9 cellular contexts compared by ENCODE assay signal in genomic region chr12:43337571-43338497, GRCh38.
DNase-seq lines count a peak whose midpoint lies in the region; ATAC-seq lines count a peak whose summit lies in the region.
"Had no signal": no experiment of that assay in that cellular context is flagged by ENCODE, and none has a peak within 500 bp of the region (broad histone marks: within the 10 kb centered on the region; RNA-seq: fewer than 3 reads in every experiment).

No MANE protein-coding gene starts in this region.

- no peaks in the 10 kb centered on the region for H3K36me3 Mint-ChIP-seq in activated CD4-positive, alpha-beta T cell treated with anti-CD3 and anti-CD28 coated beads, Interleukin-2, amount 10 ng/mL, durations not matched to agents 24 days and 14 days (ENCODE audit: low read depth)
- no peaks in the 10 kb centered on the region for H3K36me3 Mint-ChIP-seq in activated T-cell treated with anti-CD3 and anti-CD28 coated beads, Interleukin-2, amount 50 U/mL, for 72 hours (ENCODE audit: insufficient read depth in 2 of 2)
- H3K36me3 Mint-ChIP-seq: CD8-positive, alpha-beta memory T cell had no signal

- H3K9me3 Mint-ChIP-seq in activated CD4-positive, alpha-beta T cell treated with anti-CD3 and anti-CD28 coated beads, Interleukin-2, amount 10 ng/mL, durations not matched to agents 24 days and 14 days = no peaks in the 10 kb centered on the region
- H3K9me3 Mint-ChIP-seq in activated T-cell treated with anti-CD3 and anti-CD28 coated beads, Interleukin-2, amount 50 U/mL, for 72 hours = no peaks in the 10 kb centered on the region

- H3K27me3 Mint-ChIP-seq in activated CD4-positive, alpha-beta T cell treated with anti-CD3 and anti-CD28 coated beads, Interleukin-2, amount 10 ng/mL, durations not matched to agents 24 days and 14 days = no peaks in the 10 kb centered on the region
- no peaks in the 10 kb centered on the region for H3K27me3 Mint-ChIP-seq in activated T-cell treated with anti-CD3 and anti-CD28 coated beads, Interleukin-2, amount 50 U/mL, for 72 hours (ENCODE audit: low read depth)
- H3K27me3 Mint-ChIP-seq: CD8-positive, alpha-beta memory T cell had no signal

- intact Hi-C loops in activated CD4-positive, alpha-beta T cell treated with anti-CD3 and anti-CD28 coated beads, Interleukin-2, amount 10 ng/mL, durations not matched to agents 24 days and 14 days (cut with micrococcal nuclease) = no loop called here

- H3K4me3 Mint-ChIP-seq in activated CD4-positive, alpha-beta T cell treated with anti-CD3 and anti-CD28 coated beads, Interleukin-2, amount 10 ng/mL, durations not matched to agents 24 days and 14 days = no peak overlapping the region
- no peak overlapping the region for H3K4me3 Mint-ChIP-seq in activated T-cell treated with anti-CD3 and anti-CD28 coated beads, Interleukin-2, amount 50 U/mL, for 72 hours
- H3K4me3 Mint-ChIP-seq: CD8-positive, alpha-beta memory T cell had no signal

- ATAC-seq in GM19452 (IDR thresholded peaks at IDR 0.05; ENCODE audit: unreplicated experiment) (peak; percentile 72), HG03060 (IDR thresholded peaks at IDR 0.05; ENCODE audit: low read depth, unreplicated experiment) (peak; percentile 39)
- ATAC-seq in activated T-cell treated with anti-CD3 and anti-CD28 coated beads, Interleukin-2, amount 50 U/mL, for 72 hours (replicated peaks in 1 of 2) = no peak

- DNase-seq in ACHN = peak; percentile 58
- peak; percentile 11 for DNase-seq in astrocyte of the hippocampus (ENCODE audit: low read depth, low spot score)
- no peak for DNase-seq in NCI-H1092 treated with DMSO at 0.1 percent for 48 hours (lab: John Stamatoyannopoulos, UW)
- DNase-seq in AG08395 (ENCODE audit: low spot score) = no peak
- DNase-seq in activated CD4-positive, alpha-beta T cell treated with anti-CD3 and anti-CD28 coated beads, Interleukin-2, amount 10 ng/mL, durations not matched to agents 24 days and 14 days = no peak
- DNase-seq in activated T-cell treated with anti-CD3 and anti-CD28 coated beads, Interleukin-2, amount 50 U/mL, for 72 hours = no peak
- DNase-seq: CD8-positive, alpha-beta memory T cell had no signal

- in situ Hi-C loops in ACHN (cut with HindIII; ENCODE audit: low pct_ligation_motif_present, low pct_unique_long_range_greater_than_20kb, low sequenced_read_pairs) = no loop called here

- no peak overlapping the region for H3K27ac Mint-ChIP-seq in activated CD4-positive, alpha-beta T cell treated with anti-CD3 and anti-CD28 coated beads, Interleukin-2, amount 10 ng/mL, durations not matched to agents 24 days and 14 days
- H3K27ac Mint-ChIP-seq in activated T-cell treated with anti-CD3 and anti-CD28 coated beads, Interleukin-2, amount 50 U/mL, for 72 hours = no peak overlapping the region
- H3K27ac Mint-ChIP-seq: CD8-positive, alpha-beta memory T cell had no signal

- H3K4me1 Mint-ChIP-seq in activated CD4-positive, alpha-beta T cell treated with anti-CD3 and anti-CD28 coated beads, Interleukin-2, amount 10 ng/mL, durations not matched to agents 24 days and 14 days = peaks cover 1% of the 10 kb centered on the region
- H3K4me1 Mint-ChIP-seq in activated T-cell treated with anti-CD3 and anti-CD28 coated beads, Interleukin-2, amount 50 U/mL, for 72 hours (ENCODE audit: low read depth) = peaks cover 6% of the 10 kb centered on the region
- H3K4me1 Mint-ChIP-seq: CD8-positive, alpha-beta memory T cell had no signal

Comparison
In these comparisons a context has a peak if more than half of its experiments do, and no peak if none do; other contexts are left out.
1. DNase-seq: peak in ACHN (single experiment) and astrocyte of the hippocampus (single experiment); none in NCI-H1092 treated with DMSO at 0.1 percent for 48 hours (single experiment), AG08395 (single experiment), activated CD4-positive, alpha-beta T cell treated with anti-CD3 and anti-CD28 coated beads, Interleukin-2, amount 10 ng/mL, durations not matched to agents 24 days and 14 days (single experiment) and activated T-cell treated with anti-CD3 and anti-CD28 coated beads, Interleukin-2, amount 50 U/mL, for 72 hours (0 of 2).
2. ATAC-seq: peak in GM19452 (single experiment) and HG03060 (single experiment); none in activated T-cell treated with anti-CD3 and anti-CD28 coated beads, Interleukin-2, amount 50 U/mL, for 72 hours (0 of 2).